9 cellular contexts compared by ENCODE assay signal in genomic region chr2:86429335-86429734, GRCh38.
"Had no signal": no experiment of that assay in that cellular context is flagged by ENCODE, and none has a peak within 500 bp of the region (broad histone marks: within the 10 kb centered on the region; RNA-seq: fewer than 3 reads in every experiment).

No MANE protein-coding gene starts in this region.

- FAIRE-seq: H1, H54, HTR-8/SVneo had no signal

- H3K4me2 ChIP-seq: GM23338, KMS-11 had no signal

- ATAC-seq: GM23338 had no signal

- H3K27ac ChIP-seq: KMS-11 had no signal

- H3K9ac ChIP-seq: KMS-11 had no signal

- H3K4me3 ChIP-seq: GM23338 had no signal

- H3K27ac Mint-ChIP-seq: GM23338, H9 had no signal

- H2AFZ ChIP-seq: GM23338 had no signal

- DNase-seq: H9, HCEC 1CT, Karpas-422, KBM-7 had no signal

- H3K4me1 Mint-ChIP-seq: GM23338 had no signal

- H3K4me3 Mint-ChIP-seq: GM23338, H9 had no signal

- H3K9me3 Mint-ChIP-seq: GM23338 had no signal
